ENCODE assay signal across 18 cellular contexts in genomic region chr19:35009424-35010415, GRCh38. TPM values are rescaled to one million over a fixed set of nuclear protein-coding genes. Genes with fewer than 3 reads are reported as not detected.
A peak's percentile ranks its signal among the peaks of the same experiment; 100 is the strongest.
DNase-seq lines count a peak whose midpoint lies in the region; ATAC-seq lines count a peak whose summit lies in the region.
"Had no signal": no experiment of that assay in that cellular context is flagged by ENCODE, and none has a peak within 500 bp of the region (broad histone marks: within the 10 kb centered on the region; RNA-seq: fewer than 3 reads in every experiment).

No MANE protein-coding gene starts in this region.

- no peaks in the 10 kb centered on the region for H3K9me3 Mint-ChIP-seq in activated CD4-positive, alpha-beta T cell treated with anti-CD3 and anti-CD28 coated beads, Interleukin-2, amount 10 ng/mL, durations not matched to agents 7 days and 5 days
- H3K9me3 Mint-ChIP-seq in CD4-positive, alpha-beta memory T cell, result peaks cover 0 to 2% (median 0%) of the 10 kb centered on the region in 8 donors
- no peaks in the 10 kb centered on the region for H3K9me3 Mint-ChIP-seq in central memory CD8-positive, alpha-beta T cell

- POLR2A ChIA-PET in activated CD4-positive, alpha-beta T cell treated with anti-CD3 and anti-CD28 coated beads, Interleukin-2, amount 10 ng/mL, durations not matched to agents 7 days and 5 days (lab: Charles Lee), result no interaction called here
- POLR2A ChIA-PET in CD4-positive, alpha-beta memory T cell (lab: Charles Lee; ENCODE audit: partially characterized antibody), result interaction anchor here (1.0 to 13.7 kb wide), 5 partner anchors 10 to 46 kb away, joined by 3 to 282 read pairs (median 3); partner anchors contain the start of genes GRAMD1A and ZNF792

- H3K36me3 ChIP-seq in CD4-positive, alpha-beta memory T cell (ENCODE audit: insufficient read depth, low read length), result peaks cover 33% of the 10 kb centered on the region
- peaks cover 29 to 51% (median 38%) of the 10 kb centered on the region in 3 donors for H3K36me3 ChIP-seq in skeletal muscle tissue (ENCODE audit: control insufficient read depth in 3 of 3, insufficient read depth in 3 of 3, low read length in 3 of 3)
- H3K36me3 ChIP-seq: colonic mucosa had no signal

- intact Hi-C loops in CD4-positive, alpha-beta memory T cell (cut with micrococcal nuclease), result loop anchor here (5.0 kb wide), 1 partner anchor 277 kb away; the partner anchor contains the start of gene ZNF181

- no peak overlapping the region for H3K27ac ChIP-seq in CD4-positive, alpha-beta memory T cell (ENCODE audit: low read depth, low read length)
- peak overlapping the region; percentile 58 for H3K27ac ChIP-seq in skeletal muscle tissue (ENCODE audit: low read depth, low read length)
- H3K27ac ChIP-seq: C4-2B, colonic mucosa, epithelial cell of prostate had no signal

- H3K27ac Mint-ChIP-seq in activated CD4-positive, alpha-beta T cell treated with anti-CD3 and anti-CD28 coated beads, Interleukin-2, amount 10 ng/mL, durations not matched to agents 7 days and 5 days, result peak overlapping the region; percentile 34
- H3K27ac Mint-ChIP-seq in CD4-positive, alpha-beta memory T cell, result peak overlapping the region in 5 of 7 donors; percentile 64 to 93 (median 79)
- peak overlapping the region; percentile 98 for H3K27ac Mint-ChIP-seq in central memory CD8-positive, alpha-beta T cell (ENCODE audit: low read depth)

- H3K4me1 ChIP-seq in CD4-positive, alpha-beta memory T cell (ENCODE audit: insufficient read depth, low read length), result peaks cover 64% of the 10 kb centered on the region
- H3K4me1 ChIP-seq in skeletal muscle tissue (ENCODE audit: control insufficient read depth in 3 of 3, insufficient read depth in 3 of 3, low read length in 3 of 3), result peaks cover 12 to 28% (median 13%) of the 10 kb centered on the region in 3 donors
- H3K4me1 ChIP-seq: colonic mucosa had no signal

- H3K36me3 Mint-ChIP-seq in activated CD4-positive, alpha-beta T cell treated with anti-CD3 and anti-CD28 coated beads, Interleukin-2, amount 10 ng/mL, durations not matched to agents 7 days and 5 days (ENCODE audit: low read depth), result peaks cover 49% of the 10 kb centered on the region
- H3K36me3 Mint-ChIP-seq in CD4-positive, alpha-beta memory T cell, result peaks cover 15 to 54% of the 10 kb centered on the region in 2 donors
- peaks cover 42% of the 10 kb centered on the region for H3K36me3 Mint-ChIP-seq in central memory CD8-positive, alpha-beta T cell (ENCODE audit: insufficient read depth)

- no peak overlapping the region for H3K4me3 Mint-ChIP-seq in activated CD4-positive, alpha-beta T cell treated with anti-CD3 and anti-CD28 coated beads, Interleukin-2, amount 10 ng/mL, durations not matched to agents 7 days and 5 days
- peak overlapping the region in 2 of 8 donors; percentile 28 to 45 for H3K4me3 Mint-ChIP-seq in CD4-positive, alpha-beta memory T cell
- H3K4me3 Mint-ChIP-seq in central memory CD8-positive, alpha-beta T cell, result no peak overlapping the region

- H3K4me1 Mint-ChIP-seq in activated CD4-positive, alpha-beta T cell treated with anti-CD3 and anti-CD28 coated beads, Interleukin-2, amount 10 ng/mL, durations not matched to agents 7 days and 5 days, result peaks cover 62% of the 10 kb centered on the region
- peaks cover 41 to 78% (median 57%) of the 10 kb centered on the region in 4 donors for H3K4me1 Mint-ChIP-seq in CD4-positive, alpha-beta memory T cell
- peaks cover 62% of the 10 kb centered on the region for H3K4me1 Mint-ChIP-seq in central memory CD8-positive, alpha-beta T cell

- CTCF ChIA-PET in activated CD4-positive, alpha-beta T cell treated with anti-CD3 and anti-CD28 coated beads, Interleukin-2, amount 10 ng/mL, durations not matched to agents 7 days and 5 days (lab: Charles Lee), result interaction anchor here (1.3 kb wide), 1 partner anchor 42 kb away, joined by 3 read pairs; no protein-coding TSS in a partner anchor
- CTCF ChIA-PET in CD4-positive, alpha-beta memory T cell (lab: Charles Lee; ENCODE audit: partially characterized antibody), result interaction anchor here (2.2 to 6.2 kb wide), 5 partner anchors 8 to 38 kb away, joined by 8 to 124 read pairs (median 21); partner anchors contain the start of gene GRAMD1A

- H3K4me3 ChIP-seq in CD4-positive, alpha-beta memory T cell (ENCODE audit: low read length in 2 of 2), result no peak overlapping the region
- no peak overlapping the region for H3K4me3 ChIP-seq in skeletal muscle tissue (ENCODE audit: low read length in 3 of 3)
- H3K4me3 ChIP-seq: colonic mucosa had no signal

- DNase-seq in activated CD4-positive, alpha-beta T cell treated with anti-CD3 and anti-CD28 coated beads, Interleukin-2, amount 10 ng/mL, durations not matched to agents 7 days and 5 days, result no peak
- DNase-seq in activated CD4-positive, alpha-beta T cell treated with anti-CD3 and anti-CD28 coated beads for 48 hours, result no peak
- DNase-seq in CD4-positive, alpha-beta memory T cell, result no peak
- no peak for DNase-seq in central memory CD8-positive, alpha-beta T cell (ENCODE audit: low spot score in 2 of 2)
- no peak for DNase-seq in CD1c-positive myeloid dendritic cell (ENCODE audit: extremely low spot score)
- DNase-seq: activated gamma-delta T cell; colonic mucosa; NCI-H1436 treated with DMSO at 0.1 percent for 48 hours; NCI-H345; NK-92 treated with Interleukin-12 subunit alpha and Interleukin-12 subunit beta, amount 100 ng/mL, for 24 hours; posterior cingulate gyrus; SW 1271 had no signal

- ATAC-seq in central memory CD8-positive, alpha-beta T cell (replicated peaks; ENCODE audit: extremely low read depth, poor library complexity, severe bottlenecking), result no peak
- no peak for ATAC-seq in HG02852 (IDR thresholded peaks at IDR 0.05; ENCODE audit: unreplicated experiment)
- ATAC-seq in GM19351 (IDR thresholded peaks at IDR 0.05; ENCODE audit: unreplicated experiment), result no peak

- H3K27me3 Mint-ChIP-seq in activated CD4-positive, alpha-beta T cell treated with anti-CD3 and anti-CD28 coated beads, Interleukin-2, amount 10 ng/mL, durations not matched to agents 7 days and 5 days, result no peaks in the 10 kb centered on the region
- no peaks in the 10 kb centered on the region for H3K27me3 Mint-ChIP-seq in CD4-positive, alpha-beta memory T cell
- H3K27me3 Mint-ChIP-seq in central memory CD8-positive, alpha-beta T cell, result no peaks in the 10 kb centered on the region

- H3K27me3 ChIP-seq in CD4-positive, alpha-beta memory T cell (ENCODE audit: insufficient read depth, low read length), result no peaks in the 10 kb centered on the region
- no peaks in the 10 kb centered on the region for H3K27me3 ChIP-seq in skeletal muscle tissue (ENCODE audit: control insufficient read depth in 3 of 3, insufficient read depth in 3 of 3, low read length in 3 of 3)
- H3K27me3 ChIP-seq: colonic mucosa had no signal

- H3K9me3 ChIP-seq in CD4-positive, alpha-beta memory T cell (ENCODE audit: control insufficient read depth in 1 of 2, low read length in 2 of 2), result no peaks in the 10 kb centered on the region
- no peaks in the 10 kb centered on the region for H3K9me3 ChIP-seq in skeletal muscle tissue (ENCODE audit: control insufficient read depth in 3 of 3, low read length in 3 of 3)
- H3K9me3 ChIP-seq: colonic mucosa had no signal

- H3K9ac ChIP-seq in skeletal muscle tissue (ENCODE audit: low read depth in 1 of 3, low read length in 3 of 3), result no peak overlapping the region

RNA-seq across cellular contexts. Expression of gene GRAMD1A, which starts 9.6 kb away (rescaled TPM):
- total RNA-seq in activated CD4-positive, alpha-beta T cell treated with anti-CD3 and anti-CD28 coated beads, Interleukin-2, amount 10 ng/mL, durations not matched to agents 7 days and 5 days, result 100 to 1,000 TPM; 106 to 114 TPM
- total RNA-seq in CD4-positive, alpha-beta memory T cell, result 100 to 1,000 TPM; 205 to 221 TPM
- 10 to 100 TPM; 16.3 to 55.4 TPM for polyA plus RNA-seq in CD4-positive, alpha-beta memory T cell
- 17.7 TPM for total RNA-seq in skeletal muscle tissue

RNA-seq across cellular contexts. Expression of gene SCN1B, which starts 20.6 kb away (rescaled TPM):
- total RNA-seq in activated CD4-positive, alpha-beta T cell treated with anti-CD3 and anti-CD28 coated beads, Interleukin-2, amount 10 ng/mL, durations not matched to agents 7 days and 5 days, result under 1 TPM; 0.50 to 0.97 TPM
- total RNA-seq in CD4-positive, alpha-beta memory T cell, result 1 to 10 TPM; 1.4 to 1.5 TPM
- polyA plus RNA-seq in CD4-positive, alpha-beta memory T cell, result under 1 TPM in 1 of 2 donors, not detected in 1; 0.64 TPM
- total RNA-seq in skeletal muscle tissue, result 1.6 TPM

RNA-seq across cellular contexts. Expression of gene HPN, which starts 31.8 kb away (rescaled TPM):
- total RNA-seq in activated CD4-positive, alpha-beta T cell treated with anti-CD3 and anti-CD28 coated beads, Interleukin-2, amount 10 ng/mL, durations not matched to agents 7 days and 5 days, result not detected
- under 1 TPM in 1 of 2 experiments, not detected in 1; 0.15 TPM for total RNA-seq in CD4-positive, alpha-beta memory T cell
- polyA plus RNA-seq in CD4-positive, alpha-beta memory T cell, result under 1 TPM in 1 of 2 donors, not detected in 1; 0.57 TPM
- 0.52 TPM for total RNA-seq in skeletal muscle tissue
- total RNA-seq: frontal cortex had no signal

RNA-seq across cellular contexts. Expression of gene ZNF792, which starts 45.7 kb away (rescaled TPM):
- 10 to 100 TPM; 14.8 to 15.3 TPM for total RNA-seq in activated CD4-positive, alpha-beta T cell treated with anti-CD3 and anti-CD28 coated beads, Interleukin-2, amount 10 ng/mL, durations not matched to agents 7 days and 5 days
- total RNA-seq in CD4-positive, alpha-beta memory T cell, result 10 to 100 TPM; 33.9 to 34.7 TPM
- 10 to 100 TPM; 10.1 to 23.9 TPM for polyA plus RNA-seq in CD4-positive, alpha-beta memory T cell
- total RNA-seq in skeletal muscle tissue, result 7.8 TPM

Comparison
In these comparisons a context has a peak if more than half of its experiments do, and no peak if none do; other contexts are left out.
1. H3K27ac Mint-ChIP-seq: peak in every context shown above with its lines; median percentile 98 in central memory CD8-positive, alpha-beta T cell; 79 in CD4-positive, alpha-beta memory T cell; 34 in activated CD4-positive, alpha-beta T cell treated with anti-CD3 and anti-CD28 coated beads, Interleukin-2, amount 10 ng/mL, durations not matched to agents 7 days and 5 days.